29 cellular contexts compared by ENCODE assay signal in genomic region chr13:19519049-19519448, GRCh38. TPM values are rescaled to one million over a fixed set of nuclear protein-coding genes. Genes with fewer than 3 reads are reported as not detected.
"Had no signal": no experiment of that assay in that cellular context is flagged by ENCODE, and none has a peak within 500 bp of the region (broad histone marks: within the 10 kb centered on the region; RNA-seq: fewer than 3 reads in every experiment).

No MANE protein-coding gene starts in this region.

- H3K27ac ChIP-seq: ascending aorta, body of pancreas, coronary artery had no signal

- H3K36me3 ChIP-seq: ascending aorta, MG63 had no signal

- H3K27me3 ChIP-seq: ascending aorta, body of pancreas, MG63 had no signal

- H3K4me1 ChIP-seq: ascending aorta, body of pancreas had no signal

- ATAC-seq: activated CD8-positive, alpha-beta memory T cell treated with anti-CD3 and anti-CD28 coated beads, Interleukin-2, amount 10 ng/mL, durations not matched to agents 7 days and 5 days; activated naive CD4-positive, alpha-beta T cell treated with anti-CD3 and anti-CD28 coated beads, Interleukin-2, amount 50 U/mL, for 72 hours; activated naive CD8-positive, alpha-beta T cell treated with anti-CD3 and anti-CD28 coated beads, Interleukin-2, amount 50 U/mL, for 24 hours; body of pancreas; PC-3; WTC11 had no signal

- H3K4me3 ChIP-seq: ascending aorta, body of pancreas, coronary artery, MG63 had no signal

- DNase-seq: activated CD4-positive, alpha-beta T cell treated with anti-CD3 and anti-CD28 coated beads for 1 hour; activated CD4-positive, alpha-beta T cell treated with anti-CD3 and anti-CD28 coated beads, Interleukin-2, amount 10 ng/mL, durations not matched to agents 24 days and 14 days; activated CD4-positive, alpha-beta T cell treated with anti-CD3 and anti-CD28 coated beads, Interleukin-2, amount 50 U/mL, for 48 hours; activated CD8-positive, alpha-beta memory T cell treated with anti-CD3 and anti-CD28 coated beads, Interleukin-2, amount 10 ng/mL, durations not matched to agents 7 days and 5 days; activated effector memory CD4-positive, alpha-beta T cell treated with anti-CD3 and anti-CD28 coated beads, Interleukin-2, amount 50 U/mL, for 16 hours; activated naive CD4-positive, alpha-beta T cell treated with Interleukin-2 at 50 U/mL for 16 hours; activated naive CD8-positive, alpha-beta T cell treated with anti-CD3 and anti-CD28 coated beads, Interleukin-2, amount 50 U/mL, for 24 hours; activated T-cell treated with anti-CD3 and anti-CD28 coated beads, Interleukin-2, amount 50 U/mL, for 24 hours; amniotic stem cell; body of pancreas; central memory CD4-positive, alpha-beta T cell; MG63; NCI-H1105; NCI-H1436 treated with DMSO at 0.1 percent for 48 hours; NCI-H187; NCI-H2081; NCI-H510A treated with DMSO at 0.1 percent for 48 hours; NCI-H69; NK-92 treated with Interleukin-12 subunit alpha and Interleukin-12 subunit beta, amount 100 ng/mL, for 24 hours; PC-3; SHP77 treated with DMSO at 0.1 percent for 48 hours had no signal

RNA-seq across cellular contexts. Expression of gene TPTE2, which starts 42.3 kb away (rescaled TPM):
- total RNA-seq: activated CD4-positive, alpha-beta T cell treated with anti-CD3 and anti-CD28 coated beads, Interleukin-2, amount 10 ng/mL, durations not matched to agents 24 days and 14 days; activated CD8-positive, alpha-beta memory T cell treated with anti-CD3 and anti-CD28 coated beads, Interleukin-2, amount 10 ng/mL, durations not matched to agents 7 days and 5 days; activated T-helper 1 cell treated with anti-CD3 and anti-CD28 coated beads, Interleukin-12 subunit alpha, Interleukin-12 subunit beta, Interleukin-2, Interleukin-4 antibody, amounts not matched to agents 30 ng/mL and 10 ng/mL and 1 ng/mL, durations not matched to agents 14 hours and 24 hours and 36 hours; ascending aorta; body of pancreas; bronchial epithelial cell; chondrocyte; PC-3; SK-MEL-5; WTC11 had no signal
